ENCODE assay signal across 21 cellular contexts in genomic region chr4:14446311-14446710, GRCh38.
DNase-seq lines count a peak whose midpoint lies in the region; ATAC-seq and TF ChIP-seq lines count a peak whose summit lies in the region.
"Had no signal": no experiment of that assay in that cellular context is flagged by ENCODE, and none has a peak within 500 bp of the region (broad histone marks: within the 10 kb centered on the region; RNA-seq: fewer than 3 reads in every experiment).

No MANE protein-coding gene starts in this region.

- H3K4me1 ChIP-seq in osteoblast (ENCODE audit: insufficient read depth, low read length): no peaks in the 10 kb centered on the region
- H3K4me1 ChIP-seq: body of pancreas, esophagus muscularis mucosa, right lobe of liver had no signal

- H3K36me3 ChIP-seq in osteoblast (ENCODE audit: insufficient read depth, low read length): no peaks in the 10 kb centered on the region
- H3K36me3 ChIP-seq: esophagus muscularis mucosa, neural progenitor cell, right lobe of liver had no signal

- H3K79me2 ChIP-seq in osteoblast (ENCODE audit: insufficient read depth, low read length): no peaks in the 10 kb centered on the region

- peak overlapping the region; percentile 10 for H3K4me2 ChIP-seq in osteoblast (ENCODE audit: insufficient read depth, low read length)
- H3K4me2 ChIP-seq: neural progenitor cell had no signal

- no peaks in the 10 kb centered on the region for H3K27me3 ChIP-seq in osteoblast (ENCODE audit: insufficient read depth, low read length)
- H3K27me3 ChIP-seq: body of pancreas, esophagus muscularis mucosa, neural progenitor cell, right lobe of liver had no signal

- H3K27ac ChIP-seq in RWPE1 (no peak overlapping the region), osteoblast (ENCODE audit: low read depth, low read length) (no peak overlapping the region)
- H3K27ac ChIP-seq: body of pancreas, esophagus muscularis mucosa, neural progenitor cell, right lobe of liver had no signal

- H3K9me3 ChIP-seq in osteoblast (ENCODE audit: low read depth, low read length): no peaks in the 10 kb centered on the region
- H3K9me3 ChIP-seq: body of pancreas, esophagus muscularis mucosa, right lobe of liver had no signal

- TF ChIP-seq CTCF in RWPE1 (conservative IDR thresholded peaks at IDR 0.05; ENCODE audit: low read depth) (no peak), epithelial cell of esophagus (IDR thresholded peaks at IDR 0.05; ENCODE audit: insufficient read depth, low read depth, low read length, missing control alignments) (no peak), osteoblast (IDR thresholded peaks at IDR 0.05; ENCODE audit: extremely low read depth, low read depth, low read length) (no peak), GM20000 (IDR thresholded peaks at IDR 0.05; ENCODE audit: extremely low read depth, missing control alignments) (no peak)

- DNase-seq in COLO829 (ENCODE audit: low spot score) (peak; percentile 15), RWPE1 (ENCODE audit: low spot score) (peak; percentile 20), epithelial cell of esophagus (ENCODE audit: low read depth) (peak; percentile 86), osteoblast (ENCODE audit: insufficient read length, low spot score, missing footprints) (no peak), GF-D8 (lab: John Stamatoyannopoulos, UW) (no peak), NCI-H774 (lab: John Stamatoyannopoulos, UW) (no peak), GM20000 (ENCODE audit: low spot score) (no peak)
- DNase-seq: activated CD4-positive, CD25-positive, alpha-beta regulatory T cell treated with anti-CD3 and anti-CD28 coated beads, Interleukin-2, amount 50 U/mL, for 72 hours; body of pancreas; COR-L47; dermis blood vessel endothelial cell; midbrain; NCI-H187 treated with DMSO at 0.1 percent for 48 hours; right lobe of liver; Right ventricle myocardium superior; stimulated activated CD4-positive, alpha-beta T cell treated with anti-CD3 and anti-CD28 coated beads, Interleukin-1b, Interleukin-23, amount 100 ng/mL, for 48 hours; substantia nigra; T-helper 2 cell had no signal

- H3K4me3 ChIP-seq in epithelial cell of esophagus (ENCODE audit: low read length) (no peak overlapping the region), osteoblast (ENCODE audit: insufficient read depth, low read length) (no peak overlapping the region)
- H3K4me3 ChIP-seq: body of pancreas, esophagus muscularis mucosa, neural progenitor cell, right lobe of liver had no signal

- CTCF ChIA-PET in RWPE1 (lab: Yijun Ruan, JAX): interaction anchor here (0.6 kb wide), 1 partner anchor 10 kb away, joined by 3 read pairs; no protein-coding TSS in a partner anchor

- no peak for ATAC-seq in HG03354 (IDR thresholded peaks at IDR 0.05; ENCODE audit: poor library complexity, severe bottlenecking, unreplicated experiment)
- ATAC-seq: body of pancreas had no signal

- no peaks in the 10 kb centered on the region for H4K20me1 ChIP-seq in osteoblast (ENCODE audit: insufficient read depth, low read length)

- POLR2A ChIA-PET in RWPE1 (lab: Yijun Ruan, JAX; ENCODE audit: low non-redundant PET): no interaction called here

- H2AFZ ChIP-seq in osteoblast (ENCODE audit: low read length): no peak overlapping the region
- H2AFZ ChIP-seq: neural progenitor cell had no signal

Comparison
In these comparisons a context has a peak if more than half of its experiments do, and no peak if none do; other contexts are left out.
1. DNase-seq: peak in COLO829 (single experiment), RWPE1 (single experiment) and epithelial cell of esophagus (single experiment); none in osteoblast (single experiment), GF-D8 (single experiment), NCI-H774 (single experiment) and GM20000 (single experiment).